Comparison of ENCODE assay signal across 8 cellular contexts in the genomic region with DNA sequence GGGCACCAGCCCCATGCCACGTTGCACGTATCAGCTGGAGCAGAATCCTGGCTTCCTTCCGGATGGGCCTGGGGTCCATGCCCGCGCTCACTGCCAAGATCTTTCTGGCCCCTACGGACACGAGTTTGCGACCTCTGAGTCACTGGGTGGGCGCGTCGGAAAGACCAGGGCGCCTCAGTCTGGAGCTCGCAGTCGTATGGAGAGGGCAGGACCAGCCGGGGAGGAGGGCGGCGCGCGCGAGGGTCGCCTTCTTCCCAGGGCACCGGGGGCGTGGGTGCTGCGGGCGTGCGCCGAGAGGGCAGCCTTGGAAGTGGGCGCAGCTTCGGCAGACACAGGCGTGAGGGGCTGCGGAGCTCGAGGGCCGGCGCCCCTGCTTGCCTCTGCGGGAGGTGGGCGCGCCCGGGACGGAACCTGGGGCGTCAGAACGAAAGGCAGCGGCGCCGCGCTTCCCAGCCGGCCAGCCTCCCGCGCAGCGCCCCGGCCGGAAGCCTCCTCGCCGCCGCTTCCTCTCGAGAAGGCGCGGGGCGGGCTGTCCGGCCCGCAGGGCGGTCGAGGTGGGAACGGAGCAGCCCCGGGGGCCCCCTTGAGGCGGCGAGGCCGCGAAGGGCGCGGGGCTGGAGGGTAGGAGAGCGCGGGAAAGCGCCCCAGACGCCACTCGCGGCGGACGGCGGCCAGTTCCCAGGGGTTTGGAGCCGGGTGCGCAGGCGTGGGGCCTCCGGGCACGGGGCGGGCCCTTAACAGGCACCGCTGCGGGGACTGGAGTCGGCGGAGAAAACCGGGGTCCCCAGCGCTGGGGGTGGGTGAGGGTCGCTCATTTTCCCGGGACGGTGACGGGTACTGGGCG. TPM values are rescaled to one million over a fixed set of nuclear protein-coding genes. Genes with fewer than 3 reads are reported as not detected.
DNase-seq lines count a peak whose midpoint lies in the region; ATAC-seq and TF ChIP-seq lines count a peak whose summit lies in the region.

A gene (plus strand): TSS at position 490 of the 844 bp plus-strand sequence. CDS start 459 bp downstream, outside the sequence.

- peak; percentile 62 for TF ChIP-seq POLR2A in esophagus muscularis mucosa (IDR thresholded peaks at IDR 0.05; ENCODE audit: low read depth)

- H3K4me1 ChIP-seq in OCI-LY1 (ENCODE audit: insufficient read depth, low read length, severe bottlenecking) (peaks cover 66% of the 10 kb centered on the region), esophagus muscularis mucosa (peaks cover 77 to 95% (median 86%) of the 10 kb centered on the region in 4 donors)

- H3K36me3 Mint-ChIP-seq in activated T-cell treated with anti-CD3 and anti-CD28 coated beads, Interleukin-2, amount 50 U/mL, for 4 hours (ENCODE audit: insufficient read depth) = peaks cover 4% of the 10 kb centered on the region
- H3K36me3 Mint-ChIP-seq in stimulated activated naive B cell treated with anti-CD40 and anti-IgM and Interleukin-4, amounts not matched to agents 10 μg/mL and 1 μg/mL and 100 μg/mL, for 72 hours = peaks cover 37 to 43% of the 10 kb centered on the region in 2 donors

- ATAC-seq in GM18861 (IDR thresholded peaks at IDR 0.05; ENCODE audit: unreplicated experiment) (peak; percentile 36), HG03280 (IDR thresholded peaks at IDR 0.05; ENCODE audit: unreplicated experiment) (peak; percentile 61)
- ATAC-seq in activated T-cell treated with anti-CD3 and anti-CD28 coated beads, Interleukin-2, amount 50 U/mL, for 4 hours = peak; percentile 76 to 84
- ATAC-seq in stimulated activated naive B cell treated with anti-CD40 and anti-IgM and Interleukin-4, amounts not matched to agents 10 μg/mL and 1 μg/mL and 100 μg/mL, for 72 hours (replicated peaks) = peak; percentile 79 to 81

- peak within 1 kb of the TSS; percentile 90 for H3K4me3 Mint-ChIP-seq in activated T-cell treated with anti-CD3 and anti-CD28 coated beads, Interleukin-2, amount 50 U/mL, for 4 hours
- peak within 1 kb of the TSS; percentile 87 to 91 for H3K4me3 Mint-ChIP-seq in stimulated activated naive B cell treated with anti-CD40 and anti-IgM and Interleukin-4, amounts not matched to agents 10 μg/mL and 1 μg/mL and 100 μg/mL, for 72 hours

- TF ChIP-seq CTCF in AG09309 (IDR thresholded peaks at IDR 0.05; ENCODE audit: control insufficient read depth, insufficient read depth, low read depth, low read length, missing control alignments) (no peak), OCI-LY1 (IDR thresholded peaks at IDR 0.05; ENCODE audit: low read length) (no peak), esophagus muscularis mucosa (IDR thresholded peaks at IDR 0.05) (no peak)

- H3K27ac Mint-ChIP-seq in stimulated activated naive B cell treated with anti-CD40 and anti-IgM and Interleukin-4, amounts not matched to agents 10 μg/mL and 1 μg/mL and 100 μg/mL, for 72 hours = peak within 1 kb of the TSS; percentile 96

- no peaks in the 10 kb centered on the region for H3K27me3 Mint-ChIP-seq in activated T-cell treated with anti-CD3 and anti-CD28 coated beads, Interleukin-2, amount 50 U/mL, for 4 hours (ENCODE audit: low read depth)
- no peaks in the 10 kb centered on the region for H3K27me3 Mint-ChIP-seq in stimulated activated naive B cell treated with anti-CD40 and anti-IgM and Interleukin-4, amounts not matched to agents 10 μg/mL and 1 μg/mL and 100 μg/mL, for 72 hours

- WGBS in esophagus muscularis mucosa = 0% methylated on average over 12 of the region's 96 CpGs

- H3K27ac ChIP-seq in OCI-LY1 (ENCODE audit: low read depth, low read length, poor library complexity, severe bottlenecking) (peak within 1 kb of the TSS; percentile 69), esophagus muscularis mucosa (replicated peaks in 1 of 4) (peak within 1 kb of the TSS; percentile 89 to 96 (median 92))

- no peaks in the 10 kb centered on the region for H3K9me3 Mint-ChIP-seq in activated T-cell treated with anti-CD3 and anti-CD28 coated beads, Interleukin-2, amount 50 U/mL, for 4 hours
- H3K9me3 Mint-ChIP-seq in stimulated activated naive B cell treated with anti-CD40 and anti-IgM and Interleukin-4, amounts not matched to agents 10 μg/mL and 1 μg/mL and 100 μg/mL, for 72 hours = no peaks in the 10 kb centered on the region

- no peaks in the 10 kb centered on the region for H3K9me3 ChIP-seq in OCI-LY1 (ENCODE audit: low read length)
- H3K9me3 ChIP-seq in esophagus muscularis mucosa = no peaks in the 10 kb centered on the region

- no peak for TF ChIP-seq EP300 in esophagus muscularis mucosa (IDR thresholded peaks at IDR 0.05)

- intact Hi-C loops in esophagus muscularis mucosa (cut with DNase I) = loop anchor here (5.0 kb wide), 1 partner anchor 257 kb away; no protein-coding TSS in a partner anchor

- no peaks in the 10 kb centered on the region for H3K9me2 ChIP-seq in OCI-LY1 (ENCODE audit: low read depth, low read length)

- DNase-seq in AG09309 (ENCODE audit: low read depth) (no peak), esophagus muscularis mucosa (ENCODE audit: extremely low spot score) (no peak), myocyte (ENCODE audit: low read depth) (peak; percentile 69)
- peak; percentile 47 for DNase-seq in activated T-cell treated with anti-CD3 and anti-CD28 coated beads, Interleukin-2, amount 50 U/mL, for 4 hours
- DNase-seq in stimulated activated naive B cell treated with anti-CD40 and anti-IgM and Interleukin-4, amounts not matched to agents 10 μg/mL and 1 μg/mL and 100 μg/mL, for 72 hours = peak; percentile 61

- no peaks in the 10 kb centered on the region for H3K79me2 ChIP-seq in OCI-LY1 (ENCODE audit: insufficient read depth, low read length)

- H3K9ac ChIP-seq in OCI-LY1 (ENCODE audit: low read length) = peak within 1 kb of the TSS; percentile 89

- H3K4me2 ChIP-seq in OCI-LY1 (ENCODE audit: low read length) = peak within 1 kb of the TSS; percentile 71

- H3K4me3 ChIP-seq in AG09309 (ENCODE audit: control insufficient read depth, low read depth, low read length) (peak within 1 kb of the TSS; percentile 81), OCI-LY1 (ENCODE audit: low read depth, low read length, poor library complexity, severe bottlenecking) (peak within 1 kb of the TSS; percentile 89), esophagus muscularis mucosa (peak within 1 kb of the TSS; percentile 81 to 98 (median 92))

- peaks cover 53% of the 10 kb centered on the region for H3K4me1 Mint-ChIP-seq in activated T-cell treated with anti-CD3 and anti-CD28 coated beads, Interleukin-2, amount 50 U/mL, for 4 hours (ENCODE audit: low read depth)
- peaks cover 51 to 84% of the 10 kb centered on the region in 2 donors for H3K4me1 Mint-ChIP-seq in stimulated activated naive B cell treated with anti-CD40 and anti-IgM and Interleukin-4, amounts not matched to agents 10 μg/mL and 1 μg/mL and 100 μg/mL, for 72 hours

- H4K20me1 ChIP-seq in OCI-LY1 (ENCODE audit: insufficient read depth, low read length) = no peaks in the 10 kb centered on the region

- H3K27me3 ChIP-seq in OCI-LY1 (ENCODE audit: insufficient read depth, low read length) (no peaks in the 10 kb centered on the region), esophagus muscularis mucosa (no peaks in the 10 kb centered on the region)

- 0 out of 2 replicates have a peak, but pooled peaks cover 6% of the 10 kb centered on the region for H3F3A ChIP-seq in OCI-LY1 (ENCODE audit: insufficient read depth, low read length)

- H2AFZ ChIP-seq in OCI-LY1 (ENCODE audit: low read length) = no peak within 1 kb of the TSS

- H3K36me3 ChIP-seq in OCI-LY1 (ENCODE audit: insufficient read depth, low read length) (peaks cover 68% of the 10 kb centered on the region), esophagus muscularis mucosa (peaks cover 0 to 42% (median 25%) of the 10 kb centered on the region in 4 donors)

RNA-seq across cellular contexts. Expression of the gene that starts here (rescaled TPM):
- 100 to 1,000 TPM; 118 to 141 (median 129) TPM for total RNA-seq in activated T-cell treated with anti-CD3 and anti-CD28 coated beads, Interleukin-2, amount 50 U/mL, for 4 hours
- total RNA-seq in esophagus muscularis mucosa (100 to 1,000 TPM; 262 to 318 (median 288) TPM), myocyte (189 and 192 TPM in 2 replicates)
- polyA plus RNA-seq in myocyte (2012) = 184 TPM

Comparison
In these comparisons a context has a peak if more than half of its experiments do, and no peak if none do; other contexts are left out.
1. DNase-seq: peak in activated T-cell treated with anti-CD3 and anti-CD28 coated beads, Interleukin-2, amount 50 U/mL, for 4 hours (single experiment), myocyte (single experiment) and stimulated activated naive B cell treated with anti-CD40 and anti-IgM and Interleukin-4, amounts not matched to agents 10 μg/mL and 1 μg/mL and 100 μg/mL, for 72 hours (single experiment); none in AG09309 (single experiment) and esophagus muscularis mucosa (single experiment).
2. Peak in every context shown above with its lines, with median percentiles within 50 percentile points of each other: H3K4me3 ChIP-seq and ATAC-seq.